Comparison of ENCODE assay signal across 1 cellular context in genomic region chr6:36578030-36578825, GRCh38.
TF ChIP-seq lines count a peak whose summit lies in the region.

No MANE protein-coding gene starts in this region.

TF ChIP-seq in HCT116, 20 proteins besides CTCF, POLR2A, EP300 and RAD21:
- TF ChIP-seq, protein P1, sequence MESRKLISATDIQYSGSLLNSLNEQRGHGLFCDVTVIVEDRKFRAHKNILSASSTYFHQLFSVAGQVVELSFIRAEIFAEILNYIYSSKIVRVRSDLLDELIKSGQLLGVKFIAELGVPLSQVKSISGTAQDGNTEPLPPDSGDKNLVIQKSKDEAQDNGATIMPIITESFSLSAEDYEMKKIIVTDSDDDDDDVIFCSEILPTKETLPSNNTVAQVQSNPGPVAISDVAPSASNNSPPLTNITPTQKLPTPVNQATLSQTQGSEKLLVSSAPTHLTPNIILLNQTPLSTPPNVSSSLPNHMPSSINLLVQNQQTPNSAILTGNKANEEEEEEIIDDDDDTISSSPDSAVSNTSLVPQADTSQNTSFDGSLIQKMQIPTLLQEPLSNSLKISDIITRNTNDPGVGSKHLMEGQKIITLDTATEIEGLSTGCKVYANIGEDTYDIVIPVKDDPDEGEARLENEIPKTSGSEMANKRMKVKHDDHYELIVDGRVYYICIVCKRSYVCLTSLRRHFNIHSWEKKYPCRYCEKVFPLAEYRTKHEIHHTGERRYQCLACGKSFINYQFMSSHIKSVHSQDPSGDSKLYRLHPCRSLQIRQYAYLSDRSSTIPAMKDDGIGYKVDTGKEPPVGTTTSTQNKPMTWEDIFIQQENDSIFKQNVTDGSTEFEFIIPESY (IDR thresholded peaks at IDR 0.05; ENCODE audit: extremely low read depth, insufficient replicate concordance, low read length), result no peak
